In genomic region chr6:136923116-136923953, GRCh38 we compare ENCODE assay signal across 12 cellular contexts. TPM values are rescaled to one million over a fixed set of nuclear protein-coding genes. Genes with fewer than 3 reads are reported as not detected.
A peak's percentile ranks its signal among the peaks of the same experiment; 100 is the strongest.
DNase-seq lines count a peak whose midpoint lies in the region; ATAC-seq and TF ChIP-seq lines count a peak whose summit lies in the region.
"Had no signal": no experiment of that assay in that cellular context is flagged by ENCODE, and none has a peak within 500 bp of the region (broad histone marks: within the 10 kb centered on the region; RNA-seq: fewer than 3 reads in every experiment).

No MANE protein-coding gene starts in this region.

- H3K23ac ChIP-seq in mesendoderm (ENCODE audit: low read length) = no peak overlapping the region

- H3K27ac ChIP-seq in GM23248 (no peak overlapping the region), mesendoderm (ENCODE audit: low read depth, low read length) (no peak overlapping the region), RWPE1 (no peak overlapping the region)
- H3K27ac ChIP-seq: right lobe of liver had no signal

- TF ChIP-seq CTCF in RWPE1 (conservative IDR thresholded peaks at IDR 0.05; ENCODE audit: low read depth) = no peak

- no peak overlapping the region for H2BK5ac ChIP-seq in mesendoderm (ENCODE audit: low read length)

- H4K5ac ChIP-seq in mesendoderm (ENCODE audit: low read length) = no peak overlapping the region

- in situ Hi-C loops in GM23248 (cut with MboI) = no loop called here

- no peak for ATAC-seq in GM18502 (IDR thresholded peaks at IDR 0.05; ENCODE audit: poor library complexity, unreplicated experiment)
- ATAC-seq in GM21619 (IDR thresholded peaks at IDR 0.05; ENCODE audit: unreplicated experiment) = no peak

- no peaks in the 10 kb centered on the region for H3K79me2 ChIP-seq in GM23248 (ENCODE audit: insufficient read depth)
- no peaks in the 10 kb centered on the region for H3K79me2 ChIP-seq in mesendoderm (ENCODE audit: control insufficient read depth, insufficient read depth, low read length)

- H3K18ac ChIP-seq in mesendoderm (ENCODE audit: low read length) = no peak overlapping the region

- peaks cover 56% of the 10 kb centered on the region for H3K27me3 ChIP-seq in GM23248 (replicated peaks; ENCODE audit: insufficient read depth)
- H3K27me3 ChIP-seq in mesendoderm (ENCODE audit: insufficient read depth, low read length, poor library complexity) = peaks cover 12% of the 10 kb centered on the region

- no peak overlapping the region for H2BK15ac ChIP-seq in mesendoderm (replicated peaks; ENCODE audit: low read depth)

- H3K4ac ChIP-seq in mesendoderm (ENCODE audit: low read depth, low read length) = no peak overlapping the region

- H3K4me3 ChIP-seq in GM23248 (no peak overlapping the region), mesendoderm (ENCODE audit: low read length) (no peak overlapping the region)

- POLR2A ChIA-PET in RWPE1 (lab: Yijun Ruan, JAX; ENCODE audit: low non-redundant PET) = no interaction called here

- H4K8ac ChIP-seq in mesendoderm (ENCODE audit: low read depth, low read length) = no peak overlapping the region

- H2AFZ ChIP-seq in GM23248 = no peak overlapping the region

- CTCF ChIA-PET in RWPE1 (lab: Yijun Ruan, JAX) = interaction anchor here (0.5 to 1.2 kb wide), 5 partner anchors 25 to 713 kb away, joined by 3 to 8 read pairs (median 4); no protein-coding TSS in a partner anchor

- H2AK5ac ChIP-seq in mesendoderm (ENCODE audit: low read length) = no peak overlapping the region

- H3K36me3 ChIP-seq in GM23248 (ENCODE audit: low read depth) (no peaks in the 10 kb centered on the region), mesendoderm (ENCODE audit: control insufficient read depth, insufficient read depth, low read length) (no peaks in the 10 kb centered on the region)
- H3K36me3 ChIP-seq: right lobe of liver had no signal

- 0 out of 2 replicates have a peak, but pooled peaks cover 5% of the 10 kb centered on the region for H3F3A ChIP-seq in GM23248 (ENCODE audit: insufficient read depth)

- DNase-seq in AG20443 (ENCODE audit: low spot score) = peak; percentile 16
- peak; percentile 12 for DNase-seq in GM23248
- DNase-seq in activated naive CD4-positive, alpha-beta T cell treated with anti-CD3 and anti-CD28 coated beads, Interleukin-2, amount 50 U/mL, for 16 hours = peak; percentile 28
- DNase-seq in mesendoderm = peak; percentile 22
- DNase-seq in NK-92 (lab: John Stamatoyannopoulos, UW; ENCODE audit: unreplicated experiment) = no peak
- no peak for DNase-seq in RWPE1 (ENCODE audit: low spot score)
- DNase-seq: C1 segment of cervical spinal cord had no signal

- H3K56ac ChIP-seq in mesendoderm (ENCODE audit: low read length) = no peak overlapping the region

- no peaks in the 10 kb centered on the region for H4K20me1 ChIP-seq in GM23248 (ENCODE audit: insufficient read depth)

- no peaks in the 10 kb centered on the region for H3K79me1 ChIP-seq in mesendoderm (ENCODE audit: low read length)

- no peaks in the 10 kb centered on the region for H3K9me2 ChIP-seq in GM23248 (ENCODE audit: insufficient read depth)

- no peak overlapping the region for H2BK120ac ChIP-seq in mesendoderm (ENCODE audit: low read depth, low read length)

- no peaks in the 10 kb centered on the region for H3K9me3 ChIP-seq in GM23248 (ENCODE audit: low read depth)
- H3K9me3 ChIP-seq: right lobe of liver had no signal

- H3K4me2 ChIP-seq in GM23248 (ENCODE audit: unreplicated experiment) (no peak overlapping the region), mesendoderm (ENCODE audit: low read length) (no peak overlapping the region)

- 4 to 6% methylated on average over 49 to 56 of the region's 65 CpGs for WGBS in GM23248 (ENCODE audit: low coverage in 1 of 2, low lambda C conversion rate in 2 of 2, missing lambda C conversion rate in 2 of 2), 2 experiments
- no CpG with 5 or more reads among the region's 65 CpGs for WGBS in mesendoderm (ENCODE audit: extremely low coverage, insufficient coverage, low lambda C conversion rate)

- H3K4me1 ChIP-seq in GM23248 (ENCODE audit: insufficient read depth) = no peaks in the 10 kb centered on the region
- H3K4me1 ChIP-seq in mesendoderm (ENCODE audit: control insufficient read depth, low read depth, low read length) = no peaks in the 10 kb centered on the region

- H3K9ac ChIP-seq in GM23248 (no peak overlapping the region), mesendoderm (ENCODE audit: low read length) (no peak overlapping the region)

RNA-seq across cellular contexts. Expression of gene SLC35D3, which starts 1.2 kb away (rescaled TPM):
- total RNA-seq in GM23248 (2014; rRNA removed; shearing (Covaris generic)) = not detected in 2 replicates
- polyA plus RNA-seq in GM23248 (2016; fragmentation: Nextera tagmentation; extraction: Ambion mirVana) = not detected in 2 replicates
- polyA plus RNA-seq in mesendoderm (2013, experiment 1 of 2) = 0.13 TPM
- polyA plus RNA-seq in mesendoderm (2013, experiment 2 of 2) = 0.11 TPM
- total RNA-seq: kidney epithelial cell, right lobe of liver, subcutaneous adipose tissue had no signal

Comparison
In these comparisons a context has a peak if more than half of its experiments do, and no peak if none do; other contexts are left out.
1. DNase-seq: peak in AG20443 (single experiment), GM23248 (single experiment), activated naive CD4-positive, alpha-beta T cell treated with anti-CD3 and anti-CD28 coated beads, Interleukin-2, amount 50 U/mL, for 16 hours (single experiment) and mesendoderm (single experiment); none in NK-92 (single experiment) and RWPE1 (single experiment).